8 cellular contexts compared by ENCODE assay signal in genomic region chr2:7097353-7097895, GRCh38.
DNase-seq lines count a peak whose midpoint lies in the region; ATAC-seq and TF ChIP-seq lines count a peak whose summit lies in the region.

No MANE protein-coding gene starts in this region.

- no peaks in the 10 kb centered on the region for H3K9me3 ChIP-seq in PC-9 (ENCODE audit: insufficient read depth, low read depth)

- peaks cover 7% of the 10 kb centered on the region for H3K4me1 Mint-ChIP-seq in neural crest cell
- peaks cover 16% of the 10 kb centered on the region for H3K4me1 Mint-ChIP-seq in stimulated activated naive CD8-positive, alpha-beta T cell treated with anti-CD3 and anti-CD28 coated beads, Interleukin-15, amount 100 ng/mL, for 72 hours

- peak; percentile 96 for TF ChIP-seq CTCF in PC-9 (conservative IDR thresholded peaks at IDR 0.05)
- peak; percentile 91 for TF ChIP-seq CTCF in fibroblast of mammary gland (conservative IDR thresholded peaks at IDR 0.05; ENCODE audit: control insufficient read depth, insufficient read depth, low read depth, low read length)
- peak; percentile 98 for TF ChIP-seq CTCF in neural crest cell (conservative IDR thresholded peaks at IDR 0.05)

- H3K36me3 ChIP-seq in PC-9 (ENCODE audit: low read depth) = no peaks in the 10 kb centered on the region

- no peaks in the 10 kb centered on the region for H3F3A ChIP-seq in PC-9 (ENCODE audit: insufficient read depth, low read depth)

- peak overlapping the region; percentile 2 for H3K4me3 Mint-ChIP-seq in neural crest cell
- H3K4me3 Mint-ChIP-seq in stimulated activated naive CD8-positive, alpha-beta T cell treated with anti-CD3 and anti-CD28 coated beads, Interleukin-15, amount 100 ng/mL, for 72 hours = peak overlapping the region; percentile 38 to 55

- H3K4me2 ChIP-seq in PC-9 = peak overlapping the region; percentile 39

- no peaks in the 10 kb centered on the region for H3K4me1 ChIP-seq in PC-9 (replicated peaks; ENCODE audit: insufficient read depth)

- POLR2A ChIA-PET in PC-9 (lab: Charles Lee; ENCODE audit: unreplicated experiment) = no interaction called here

- H3K36me3 Mint-ChIP-seq in neural crest cell (ENCODE audit: low read depth) = no peaks in the 10 kb centered on the region

- peak; percentile 97 for ATAC-seq in GM21723 (IDR thresholded peaks at IDR 0.05; ENCODE audit: unreplicated experiment)
- peak; percentile 90 for ATAC-seq in stimulated activated naive CD8-positive, alpha-beta T cell treated with anti-CD3 and anti-CD28 coated beads, Interleukin-15, amount 100 ng/mL, for 72 hours

- no peak overlapping the region for H3K27ac ChIP-seq in PC-9

- intact Hi-C loops in PC-9 (cut with micrococcal nuclease; ENCODE audit: unreplicated experiment) = loop anchor here (2.0 to 10.0 kb wide), 3 partner anchors 577 to 1665 kb away; no protein-coding TSS in a partner anchor

- H3K9me2 ChIP-seq in PC-9 (ENCODE audit: insufficient read depth) = no peaks in the 10 kb centered on the region

- CTCF ChIA-PET in PC-9 (lab: Charles Lee) = no interaction called here

- no peaks in the 10 kb centered on the region for H4K20me1 ChIP-seq in PC-9 (ENCODE audit: insufficient read depth)

- H3K27me3 Mint-ChIP-seq in neural crest cell (ENCODE audit: low read depth) = no peaks in the 10 kb centered on the region
- no peaks in the 10 kb centered on the region for H3K27me3 Mint-ChIP-seq in stimulated activated naive CD8-positive, alpha-beta T cell treated with anti-CD3 and anti-CD28 coated beads, Interleukin-15, amount 100 ng/mL, for 72 hours

- no TSS peak for BruUV-seq in PC-9 (replicated peaks; lab: Mats Ljungman, UMichigan)

- DNase-seq in DMS79 treated with DMSO at 0.1 percent for 48 hours (lab: John Stamatoyannopoulos, UW) (peak; percentile 80), KBM-7 (peak; percentile 78), PC-9 (peak in 1 of 2 experiments; percentile 56), fibroblast of mammary gland (ENCODE audit: low read depth) (peak; percentile 59), neural crest cell (ENCODE audit: low read depth, low spot score) (peak; percentile 84)
- DNase-seq in activated T-cell treated with anti-CD3 and anti-CD28 coated beads, Interleukin-2, amount 50 U/mL, for 48 hours = peak; percentile 85 to 86
- peak; percentile 65 to 73 for DNase-seq in stimulated activated naive CD8-positive, alpha-beta T cell treated with anti-CD3 and anti-CD28 coated beads, Interleukin-15, amount 100 ng/mL, for 72 hours

- in situ Hi-C loops in KBM-7 (cut with MboI; ENCODE audit: low pct_unique_long_range_greater_than_20kb, low sequenced_read_pairs) = no loop called here

- no peaks in the 10 kb centered on the region for H3K79me2 ChIP-seq in PC-9 (ENCODE audit: low read depth)

- H2AFZ ChIP-seq in PC-9 = no peak overlapping the region

- H3K4me3 ChIP-seq in PC-9 (no peak overlapping the region), fibroblast of mammary gland (ENCODE audit: control insufficient read depth, low read depth, low read length) (no peak overlapping the region)

- peaks cover 34% of the 10 kb centered on the region; the same call in 1 of the 2 replicates for H3K27me3 ChIP-seq in PC-9 (ENCODE audit: insufficient read depth, low read depth)

- no peaks in the 10 kb centered on the region for H3K9me3 Mint-ChIP-seq in neural crest cell
- no peaks in the 10 kb centered on the region for H3K9me3 Mint-ChIP-seq in stimulated activated naive CD8-positive, alpha-beta T cell treated with anti-CD3 and anti-CD28 coated beads, Interleukin-15, amount 100 ng/mL, for 72 hours

- peak overlapping the region; percentile 58 for H3K27ac Mint-ChIP-seq in neural crest cell (ENCODE audit: unreplicated experiment)
- H3K27ac Mint-ChIP-seq in stimulated activated naive CD8-positive, alpha-beta T cell treated with anti-CD3 and anti-CD28 coated beads, Interleukin-15, amount 100 ng/mL, for 72 hours = peak overlapping the region; percentile 5 to 66
